In genomic region chr3:46977811-46978195, GRCh38 we compare ENCODE assay signal across 8 cellular contexts. TPM values are rescaled to one million over a fixed set of nuclear protein-coding genes. Genes with fewer than 3 reads are reported as not detected.
DNase-seq lines count a peak whose midpoint lies in the region; ATAC-seq and TF ChIP-seq lines count a peak whose summit lies in the region.

No MANE protein-coding gene starts in this region.

- no TSS peak for BruUV-seq in Calu3 (replicated peaks; lab: Mats Ljungman, UMichigan)

- H3K27ac Mint-ChIP-seq in Calu3 (ENCODE audit: unreplicated experiment), result peak overlapping the region; percentile 25

- no peaks in the 10 kb centered on the region for H3K27me3 Mint-ChIP-seq in Calu3 (ENCODE audit: unreplicated experiment)

- peak overlapping the region; percentile 92 for H3K4me3 Mint-ChIP-seq in Calu3 (ENCODE audit: low read depth, unreplicated experiment)

- H3K4me1 ChIP-seq in esophagus squamous epithelium (peaks cover 32 to 86% (median 65%) of the 10 kb centered on the region in 3 donors), psoas muscle (peaks cover 27% of the 10 kb centered on the region)

- DNase-seq in Calu3 (no peak), RWPE1 (ENCODE audit: low spot score) (no peak), esophagus squamous epithelium (lab: John Stamatoyannopoulos, UW) (no peak), psoas muscle (peak in 1 of 2 donors; percentile 41), hepatic stellate cell (ENCODE audit: low spot score) (no peak), NCI-H69 (lab: John Stamatoyannopoulos, UW) (no peak)

- no peaks in the 10 kb centered on the region for H3K9me3 Mint-ChIP-seq in Calu3 (ENCODE audit: low read depth, unreplicated experiment)

- CTCF ChIA-PET in Calu3 (lab: Charles Lee) (no interaction called here), RWPE1 (lab: Yijun Ruan, JAX) (no interaction called here)

- 90 to 96% methylated on average over 3 of the region's 5 CpGs for WGBS in esophagus squamous epithelium, 2 donors
- WGBS in psoas muscle, 3 donors, result 93 to 96% (median 96%) methylated on average over 5 of the region's 5 CpGs

- ATAC-seq in psoas muscle, result no peak
- ATAC-seq in HG03378 (IDR thresholded peaks at IDR 0.05; ENCODE audit: unreplicated experiment), result no peak
- no peak for ATAC-seq in GM18870 (IDR thresholded peaks at IDR 0.05; ENCODE audit: unreplicated experiment)

- POLR2A ChIA-PET in RWPE1 (lab: Yijun Ruan, JAX; ENCODE audit: low non-redundant PET), result no interaction called here

- H3K27ac ChIP-seq in RWPE1, result peak overlapping the region; percentile 91
- peak overlapping the region; percentile 88 to 99 (median 97) for H3K27ac ChIP-seq in esophagus squamous epithelium
- H3K27ac ChIP-seq in psoas muscle, result peak overlapping the region; percentile 93

- intact Hi-C loops in Calu3 (cut with micrococcal nuclease; ENCODE audit: unreplicated experiment) (loop anchor here (5.0 kb wide), 1 partner anchor 36 kb away; no protein-coding TSS in a partner anchor), esophagus squamous epithelium (cut with DNase I) (loop anchor here (5.0 kb wide), 1 partner anchor 41 kb away; no protein-coding TSS in a partner anchor), psoas muscle (cut with DNase I) (loop anchor here in 1 of 2 donors (5.0 kb wide), 1 partner anchor 51 kb away; no protein-coding TSS in a partner anchor)

- H3K27me3 ChIP-seq in esophagus squamous epithelium (no peaks in the 10 kb centered on the region), psoas muscle (ENCODE audit: insufficient read depth in 3 of 3, low read length in 2 of 3) (no peaks in the 10 kb centered on the region)

- H3K36me3 Mint-ChIP-seq in Calu3 (ENCODE audit: insufficient read depth, unreplicated experiment), result peaks cover 59% of the 10 kb centered on the region

- peaks cover 33% of the 10 kb centered on the region for H3K4me1 Mint-ChIP-seq in Calu3 (ENCODE audit: low read depth, unreplicated experiment)

- TF ChIP-seq CTCF in Calu3 (IDR thresholded peaks at IDR 0.05; ENCODE audit: unreplicated experiment) (no peak), RWPE1 (conservative IDR thresholded peaks at IDR 0.05; ENCODE audit: low read depth) (no peak), esophagus squamous epithelium (IDR thresholded peaks at IDR 0.05) (no peak), psoas muscle (IDR thresholded peaks at IDR 0.05) (no peak)

- no peaks in the 10 kb centered on the region for H3K36me3 ChIP-seq in esophagus squamous epithelium
- no peaks in the 10 kb centered on the region for H3K36me3 ChIP-seq in psoas muscle (ENCODE audit: insufficient read depth in 1 of 2, low read depth in 1 of 2)

- TF ChIP-seq POLR2A in esophagus squamous epithelium (IDR thresholded peaks at IDR 0.05), result no peak

- no peaks in the 10 kb centered on the region for H3K9me3 ChIP-seq in esophagus squamous epithelium
- H3K9me3 ChIP-seq in psoas muscle, result no peaks in the 10 kb centered on the region

- H3K4me3 ChIP-seq in esophagus squamous epithelium, result no peak overlapping the region
- H3K4me3 ChIP-seq in psoas muscle, result no peak overlapping the region

RNA-seq across cellular contexts. Expression of gene CCDC12, which starts 1.3 kb away (rescaled TPM):
- total RNA-seq in Calu3 (2022) (47.3 and 47.5 TPM in 2 replicates), esophagus squamous epithelium (10 to 100 TPM; 55.5 to 87.5 (median 67.5) TPM), psoas muscle (10 to 100 TPM; 25.1 to 36.4 (median 34.9) TPM)
- 10 to 100 TPM; 47.0 to 69.8 (median 55.5) TPM for polyA plus RNA-seq in psoas muscle

RNA-seq across cellular contexts. Expression of gene NBEAL2, which starts 1.7 kb away (rescaled TPM):
- total RNA-seq in Calu3 (2022) (115 and 143 TPM in 2 replicates), esophagus squamous epithelium (100 to 1,000 TPM; 128 to 297 (median 185) TPM), psoas muscle (10 to 100 TPM in 1 of 4 donors, 1 to 10 TPM in 3; 7.3 to 11.2 (median 7.7) TPM)
- polyA plus RNA-seq in psoas muscle, result 10 to 100 TPM in 1 of 3 donors, 1 to 10 TPM in 2; 5.4 to 13.0 (median 6.4) TPM
